In genomic region chr4:6644792-6645530, GRCh38 we compare ENCODE assay signal across 1 cellular context.
TF ChIP-seq lines count a peak whose summit lies in the region.

No MANE protein-coding gene starts in this region.

TF ChIP-seq in WTC11, 78 proteins besides CTCF, POLR2A, EP300 and RAD21:
- TF ChIP-seq IRF1 (CRISPR knock-in tag; IDR thresholded peaks at IDR 0.05) (no peak), USF2 (CRISPR knock-in tag; IDR thresholded peaks at IDR 0.05) (peak; percentile 60)
TF ChIP-seq in WTC11: peak in this region for 1.
